In the genomic region with DNA sequence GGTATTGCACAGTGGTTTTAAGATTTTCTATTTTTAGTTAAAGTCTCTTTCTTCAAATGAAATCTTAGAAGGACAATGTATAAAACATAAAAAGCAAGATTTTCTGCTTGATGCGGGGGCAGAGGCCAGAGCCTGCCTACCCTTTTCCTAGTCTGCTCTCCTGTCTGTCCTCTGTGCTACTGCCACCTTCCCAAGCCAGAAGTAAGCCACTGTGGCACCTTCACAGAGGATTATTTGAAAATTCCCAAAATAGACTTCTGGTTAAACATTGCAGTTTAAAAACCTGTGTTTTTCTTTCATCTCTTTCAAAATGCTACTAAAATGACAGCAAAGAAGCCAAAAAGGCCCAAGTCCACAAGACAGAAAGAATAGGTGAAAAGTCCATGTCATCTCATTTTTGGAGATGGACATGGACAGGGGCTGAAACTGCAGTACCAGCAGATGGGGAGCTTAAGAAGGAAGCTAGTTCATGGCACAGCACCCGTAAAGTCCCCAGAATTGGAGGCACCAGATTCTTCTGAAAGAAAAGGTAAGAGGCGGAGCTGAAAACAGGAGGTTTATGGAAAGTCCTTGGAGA, we compare ENCODE assay signal across 9 cellular contexts. TPM values are rescaled to one million over a fixed set of nuclear protein-coding genes. Genes with fewer than 3 reads are reported as not detected.
"Had no signal": no experiment of that assay in that cellular context is flagged by ENCODE, and none has a peak within 500 bp of the region (broad histone marks: within the 10 kb centered on the region; RNA-seq: fewer than 3 reads in every experiment).

No MANE protein-coding gene starts in this region.

- FAIRE-seq: H54, K562 had no signal

- H3K4me3 ChIP-seq: K562 had no signal

- ATAC-seq: K562 had no signal

- DNase-seq: GOT3, H9, HCEC 1CT, IMR-90, KG1 had no signal

- H3K27ac ChIP-seq: HL-60 had no signal

RNA-seq across cellular contexts. Expression of gene PAQR9, which starts 37.0 kb away (rescaled TPM):
- total RNA-seq: HT1080, IMR-90 had no signal
